In genomic region chr6:33787954-33788693, GRCh38 we compare ENCODE assay signal across 8 cellular contexts. TPM values are rescaled to one million over a fixed set of nuclear protein-coding genes. Genes with fewer than 3 reads are reported as not detected.
A peak's percentile ranks its signal among the peaks of the same experiment; 100 is the strongest.
DNase-seq lines count a peak whose midpoint lies in the region; ATAC-seq and TF ChIP-seq lines count a peak whose summit lies in the region.

No MANE protein-coding gene starts in this region.

- 0 to 1% (median 1%) methylated on average over 24 to 53 of the region's 53 CpGs for WGBS in adrenal gland, 4 donors
- WGBS in heart right ventricle, 2 donors = 0% methylated on average over 50 to 52 of the region's 53 CpGs

- H3K4me3 ChIP-seq in SU-DHL-6 (ENCODE audit: insufficient read depth, low read length, poor library complexity, severe bottlenecking) = peak overlapping the region; percentile 90
- peak overlapping the region; percentile 34 to 80 (median 58) for H3K4me3 ChIP-seq in adrenal gland
- H3K4me3 ChIP-seq in heart right ventricle = peak overlapping the region; percentile 67 to 99 (median 84)
- H3K4me3 ChIP-seq in vagina = peak overlapping the region; percentile 85 to 90

- H3K27ac ChIP-seq in SU-DHL-6 (ENCODE audit: low read depth, low read length) (peak overlapping the region; percentile 73), adrenal gland (peak overlapping the region; percentile 90 to 99 (median 96)), heart right ventricle (peak overlapping the region; percentile 93 to 100 (median 99)), vagina (peak overlapping the region; percentile 97)

- H3K9me3 ChIP-seq in SU-DHL-6 (ENCODE audit: insufficient read depth, low read length) (no peaks in the 10 kb centered on the region), adrenal gland (replicated peaks in 1 of 3) (no peaks in the 10 kb centered on the region), heart right ventricle (no peaks in the 10 kb centered on the region), vagina (no peaks in the 10 kb centered on the region)

- peak overlapping the region; percentile 61 for H3K4me2 ChIP-seq in SU-DHL-6 (ENCODE audit: low read depth, low read length, poor library complexity, severe bottlenecking)

- no peaks in the 10 kb centered on the region for H3K27me3 ChIP-seq in SU-DHL-6 (ENCODE audit: low read length)
- no peaks in the 10 kb centered on the region for H3K27me3 ChIP-seq in adrenal gland
- H3K27me3 ChIP-seq in heart right ventricle = peaks cover 0 to 2% (median 0%) of the 10 kb centered on the region in 7 donors
- no peaks in the 10 kb centered on the region for H3K27me3 ChIP-seq in vagina

- H4K20me1 ChIP-seq in SU-DHL-6 (ENCODE audit: low read depth, low read length) = no peaks in the 10 kb centered on the region

- ATAC-seq in GM21360 (IDR thresholded peaks at IDR 0.05; ENCODE audit: unreplicated experiment) = peak; percentile 48
- peak; percentile 71 to 88 (median 81) for ATAC-seq in heart right ventricle

- H3K9ac ChIP-seq in SU-DHL-6 (ENCODE audit: low read length) = peak overlapping the region; percentile 94

- no peaks in the 10 kb centered on the region for H3F3A ChIP-seq in SU-DHL-6 (ENCODE audit: insufficient read depth)

- H3K79me2 ChIP-seq in SU-DHL-6 (ENCODE audit: insufficient read depth, low read length) = peaks cover 31% of the 10 kb centered on the region

- DNase-seq in DMS153 treated with DMSO at 0.1 percent for 48 hours (lab: John Stamatoyannopoulos, UW; ENCODE audit: unreplicated experiment) (peak; percentile 26), HS-27A (ENCODE audit: low read depth) (peak; percentile 43), adrenal gland (peak; percentile 75 to 88 (median 84)), heart right ventricle (peak; percentile 79 to 80), posterior vena cava (ENCODE audit: low spot score) (peak; percentile 96), vagina (ENCODE audit: extremely low spot score in 2 of 2) (peak in 1 of 2 donors; percentile 92)

- no peaks in the 10 kb centered on the region for H3K9me2 ChIP-seq in SU-DHL-6 (replicated peaks; ENCODE audit: insufficient read depth, low read length)

- H3K36me3 ChIP-seq in SU-DHL-6 (ENCODE audit: low read length) = no peaks in the 10 kb centered on the region
- peaks cover 0 to 20% of the 10 kb centered on the region in 2 donors for H3K36me3 ChIP-seq in adrenal gland (replicated peaks in 1 of 2)
- H3K36me3 ChIP-seq in heart right ventricle = peaks cover 0 to 39% (median 19%) of the 10 kb centered on the region in 9 donors
- peaks cover 0 to 17% of the 10 kb centered on the region in 2 donors for H3K36me3 ChIP-seq in vagina

- intact Hi-C loops in adrenal gland (cut with DNase I) (no loop called here), heart right ventricle (cut with DNase I) (no loop called here), posterior vena cava (cut with DNase I) (no loop called here), vagina (cut with DNase I) (no loop called here)

- TF ChIP-seq CTCF in SU-DHL-6 (IDR thresholded peaks at IDR 0.05; ENCODE audit: insufficient read depth, low read length, poor library complexity, severe bottlenecking) = no peak
- TF ChIP-seq CTCF in adrenal gland (IDR thresholded peaks at IDR 0.05) = no peak
- TF ChIP-seq CTCF in heart right ventricle (IDR thresholded peaks at IDR 0.05) = peak in 1 of 9 donors; percentile 3
- no peak for TF ChIP-seq CTCF in vagina (IDR thresholded peaks at IDR 0.05)

- TF ChIP-seq POLR2A in adrenal gland (IDR thresholded peaks at IDR 0.05) (peak; percentile 59 to 79), vagina (IDR thresholded peaks at IDR 0.05) (peak in 1 of 2 donors; percentile 67)

- H2AFZ ChIP-seq in SU-DHL-6 (ENCODE audit: low read depth, low read length, severe bottlenecking) = peak overlapping the region; percentile 76

- H3K4me1 ChIP-seq in adrenal gland (replicated peaks in 1 of 2) (peaks cover 20 to 41% of the 10 kb centered on the region in 2 donors), heart right ventricle (peaks cover 7 to 52% (median 43%) of the 10 kb centered on the region in 9 donors), vagina (peaks cover 38% of the 10 kb centered on the region)

RNA-seq across cellular contexts. Expression of gene LEMD2, which starts 0.8 kb away (rescaled TPM):
- total RNA-seq in adrenal gland (10 to 100 TPM; 44.6 to 76.6 (median 58.3) TPM), heart right ventricle (10 to 100 TPM; 18.5 to 32.1 (median 25.6) TPM), posterior vena cava (10 to 100 TPM; 38.0 to 41.4 TPM), vagina (55.5 TPM)
- polyA plus RNA-seq in adrenal gland (100 to 1,000 TPM in 2 of 3 donors, 10 to 100 TPM in 1; 32.4 to 121 (median 104) TPM), heart right ventricle (10 to 100 TPM; 39.2 to 45.9 TPM)

RNA-seq across cellular contexts. Expression of gene MLN, which starts 15.7 kb away (rescaled TPM):
- total RNA-seq in adrenal gland (not detected), heart right ventricle (not detected), posterior vena cava (not detected), vagina (not detected)
- polyA plus RNA-seq in adrenal gland (not detected), heart right ventricle (not detected)

RNA-seq across cellular contexts. Expression of gene IP6K3, which starts 41.4 kb away (rescaled TPM):
- total RNA-seq in adrenal gland (1 to 10 TPM in 3 of 8 donors, under 1 TPM in 2, not detected in 3; 0.22 to 1.6 (median 1.1) TPM), heart right ventricle (10 to 100 TPM; 15.9 to 55.7 (median 27.5) TPM), posterior vena cava (under 1 TPM; 0.19 to 0.32 TPM), vagina (1.5 TPM)
- polyA plus RNA-seq in adrenal gland (under 1 TPM; 0.32 to 0.71 (median 0.44) TPM), heart right ventricle (10 to 100 TPM; 18.4 to 32.6 TPM)
